Comparison of ENCODE assay signal across 38 cellular contexts in genomic region chr3:40369716-40370115, GRCh38. TPM values are rescaled to one million over a fixed set of nuclear protein-coding genes. Genes with fewer than 3 reads are reported as not detected.
"Had no signal": no experiment of that assay in that cellular context is flagged by ENCODE, and none has a peak within 500 bp of the region (broad histone marks: within the 10 kb centered on the region; RNA-seq: fewer than 3 reads in every experiment).

No MANE protein-coding gene starts in this region.

- H3K27me3 ChIP-seq: MG63 had no signal

- H3K4me3 ChIP-seq: MG63 had no signal

- H3K9me3 ChIP-seq: MG63 had no signal

- H3K36me3 ChIP-seq: MG63 had no signal

- DNase-seq: Kasumi-1, MG63, MM.1S, MV-4-11, NCI-H1048, NCI-H1092, NCI-H1092 treated with DMSO at 0.1 percent for 48 hours, NCI-H1105, NCI-H1105 treated with DMSO at 0.1 percent for 48 hours, NCI-H1417, NCI-H1417 treated with DMSO at 0.1 percent for 48 hours, NCI-H1436, NCI-H1436 treated with DMSO at 0.1 percent for 48 hours, NCI-H146, NCI-H1694, NCI-H1694 treated with DMSO at 0.1 percent for 48 hours, NCI-H187, NCI-H187 treated with DMSO at 0.1 percent for 48 hours, NCI-H1930, NCI-H2029, NCI-H2029 treated with DMSO at 0.1 percent for 48 hours, NCI-H2081, NCI-H2081 treated with DMSO at 0.1 percent for 48 hours, NCI-H2107, NCI-H2171, NCI-H2171 treated with DMSO at 0.1 percent for 48 hours, NCI-H2227 treated with DMSO at 0.1 percent for 48 hours, NCI-H226, NCI-H345, NCI-H446, NCI-H446 treated with DMSO at 0.1 percent for 48 hours, NCI-H510A, NCI-H510A treated with DMSO at 0.1 percent for 48 hours, NCI-H524, NCI-H524 treated with DMSO at 0.1 percent for 48 hours had no signal

RNA-seq across cellular contexts. Expression of gene ENTPD3, which starts 17.3 kb away (rescaled TPM):
- total RNA-seq: LHCN-M2, M059J, NCI-H460 had no signal
